ENCODE assay signal across 26 cellular contexts in genomic region chr18:7722955-7723354, GRCh38.
"Had no signal": no experiment of that assay in that cellular context is flagged by ENCODE, and none has a peak within 500 bp of the region (broad histone marks: within the 10 kb centered on the region; RNA-seq: fewer than 3 reads in every experiment).

No MANE protein-coding gene starts in this region.

- H3K9me3 ChIP-seq: gastrocnemius medialis, lower lobe of right lung, mucosa of descending colon, neutrophil, stomach, thyroid gland, upper lobe of right lung had no signal

- H3K27me3 Mint-ChIP-seq: activated CD4-positive, alpha-beta memory T cell treated with anti-CD3 and anti-CD28 coated beads for 36 hours; activated naive CD4-positive, alpha-beta T cell treated with anti-CD3 and anti-CD28 coated beads, Interleukin-2, amount 10 ng/mL, durations not matched to agents 7 days and 5 days; activated T-cell treated with anti-CD3 and anti-CD28 coated beads, Interleukin-2, amount 50 U/mL, for 24 hours; dendritic cell treated with granulocyte-macrophage colony-stimulating factor and Interleukin-4, amounts not matched to agents 40 ng/mL and 50 ng/mL, for 4 days; natural killer cell treated with Interleukin-12 subunit alpha and Interleukin-12 subunit beta and Interleukin-15 and Interleukin-18, amount 100 ng/mL, for 72 hours; stimulated activated naive B cell treated with anti-CD40 and anti-IgM and Interleukin-4, amounts not matched to agents 10 μg/mL and 1 μg/mL and 100 μg/mL, for 72 hours had no signal

- ATAC-seq: gastrocnemius medialis; left lung; lower lobe of right lung; mucosa of descending colon; natural killer cell treated with Interleukin-12 subunit alpha and Interleukin-12 subunit beta and Interleukin-15 and Interleukin-18, amount 100 ng/mL, for 72 hours; stimulated activated naive B cell treated with anti-CD40 and anti-IgM and Interleukin-4, amounts not matched to agents 10 μg/mL and 1 μg/mL and 100 μg/mL, for 72 hours; upper lobe of right lung had no signal

- H3K36me3 ChIP-seq: gastrocnemius medialis, left lung, lower lobe of right lung, neutrophil, stomach, thyroid gland, upper lobe of right lung had no signal

- H3K27me3 ChIP-seq: gastrocnemius medialis, hepatocyte, left lung, neutrophil, stomach, thyroid gland, upper lobe of right lung had no signal

- H3K27ac ChIP-seq: epithelial cell of prostate, hepatocyte, left lung, lower lobe of right lung, neutrophil, stomach, thyroid gland, upper lobe of right lung, VCaP had no signal

- DNase-seq: activated CD4-positive, alpha-beta memory T cell treated with anti-CD3 and anti-CD28 coated beads for 36 hours; activated CD4-positive, alpha-beta T cell treated with anti-CD3 and anti-CD28 coated beads for 4 hours; activated CD8-positive, alpha-beta memory T cell treated with anti-CD3 and anti-CD28 coated beads, Interleukin-2, amount 50 U/mL, for 4 hours; activated gamma-delta T cell; activated naive CD4-positive, alpha-beta T cell treated with anti-CD3 and anti-CD28 coated beads, Interleukin-2, amount 10 ng/mL, durations not matched to agents 7 days and 5 days; activated naive CD8-positive, alpha-beta T cell treated with anti-CD3 and anti-CD28 coated beads, Interleukin-2, amount 10 ng/mL, durations not matched to agents 7 days and 5 days; activated T-cell treated with anti-CD3 and anti-CD28 coated beads, Interleukin-2, amount 50 U/mL, for 24 hours; amniotic stem cell; caudate nucleus; gastrocnemius medialis; left lung; lower lobe of right lung; mucosa of descending colon; retina; stimulated activated CD4-positive, alpha-beta T cell treated with anti-CD3 and anti-CD28 coated beads, Interleukin-15, amount 100 ng/mL, for 24 hours; stimulated activated CD4-positive, alpha-beta T cell treated with anti-CD3 and anti-CD28 coated beads, Interleukin-2, amount 100 ng/mL, for 24 hours; stimulated activated naive B cell treated with anti-CD40 and anti-IgM and Interleukin-4, amounts not matched to agents 10 μg/mL and 1 μg/mL and 100 μg/mL, for 72 hours; stomach; thyroid gland; upper lobe of right lung had no signal

- H3K4me1 ChIP-seq: lower lobe of right lung had no signal

- H3K4me3 Mint-ChIP-seq: activated CD4-positive, alpha-beta memory T cell treated with anti-CD3 and anti-CD28 coated beads for 36 hours; activated naive CD4-positive, alpha-beta T cell treated with anti-CD3 and anti-CD28 coated beads, Interleukin-2, amount 10 ng/mL, durations not matched to agents 7 days and 5 days; activated naive CD8-positive, alpha-beta T cell treated with anti-CD3 and anti-CD28 coated beads, Interleukin-2, amount 10 ng/mL, durations not matched to agents 7 days and 5 days; activated T-cell treated with anti-CD3 and anti-CD28 coated beads, Interleukin-2, amount 50 U/mL, for 24 hours; dendritic cell treated with granulocyte-macrophage colony-stimulating factor and Interleukin-4, amounts not matched to agents 40 ng/mL and 50 ng/mL, for 4 days; natural killer cell treated with Interleukin-12 subunit alpha and Interleukin-12 subunit beta and Interleukin-15 and Interleukin-18, amount 100 ng/mL, for 72 hours; stimulated activated naive B cell treated with anti-CD40 and anti-IgM and Interleukin-4, amounts not matched to agents 10 μg/mL and 1 μg/mL and 100 μg/mL, for 72 hours had no signal

- H3K27ac Mint-ChIP-seq: activated CD4-positive, alpha-beta memory T cell treated with anti-CD3 and anti-CD28 coated beads for 36 hours; activated naive CD4-positive, alpha-beta T cell treated with anti-CD3 and anti-CD28 coated beads, Interleukin-2, amount 10 ng/mL, durations not matched to agents 7 days and 5 days; activated naive CD8-positive, alpha-beta T cell treated with anti-CD3 and anti-CD28 coated beads, Interleukin-2, amount 10 ng/mL, durations not matched to agents 7 days and 5 days; activated T-cell treated with anti-CD3 and anti-CD28 coated beads, Interleukin-2, amount 50 U/mL, for 24 hours; dendritic cell treated with granulocyte-macrophage colony-stimulating factor and Interleukin-4, amounts not matched to agents 40 ng/mL and 50 ng/mL, for 4 days; natural killer cell treated with Interleukin-12 subunit alpha and Interleukin-12 subunit beta and Interleukin-15 and Interleukin-18, amount 100 ng/mL, for 72 hours; stimulated activated naive B cell treated with anti-CD40 and anti-IgM and Interleukin-4, amounts not matched to agents 10 μg/mL and 1 μg/mL and 100 μg/mL, for 72 hours had no signal

- H3K4me3 ChIP-seq: gastrocnemius medialis, hepatocyte, left lung, lower lobe of right lung, mucosa of descending colon, stomach, thyroid gland, upper lobe of right lung had no signal

- H3K36me3 Mint-ChIP-seq: activated CD4-positive, alpha-beta memory T cell treated with anti-CD3 and anti-CD28 coated beads for 36 hours; activated naive CD4-positive, alpha-beta T cell treated with anti-CD3 and anti-CD28 coated beads, Interleukin-2, amount 10 ng/mL, durations not matched to agents 7 days and 5 days; activated naive CD8-positive, alpha-beta T cell treated with anti-CD3 and anti-CD28 coated beads, Interleukin-2, amount 10 ng/mL, durations not matched to agents 7 days and 5 days; natural killer cell treated with Interleukin-12 subunit alpha and Interleukin-12 subunit beta and Interleukin-15 and Interleukin-18, amount 100 ng/mL, for 72 hours; stimulated activated naive B cell treated with anti-CD40 and anti-IgM and Interleukin-4, amounts not matched to agents 10 μg/mL and 1 μg/mL and 100 μg/mL, for 72 hours had no signal

- H3K4me1 Mint-ChIP-seq: activated naive CD4-positive, alpha-beta T cell treated with anti-CD3 and anti-CD28 coated beads, Interleukin-2, amount 10 ng/mL, durations not matched to agents 7 days and 5 days; activated naive CD8-positive, alpha-beta T cell treated with anti-CD3 and anti-CD28 coated beads, Interleukin-2, amount 10 ng/mL, durations not matched to agents 7 days and 5 days; stimulated activated naive B cell treated with anti-CD40 and anti-IgM and Interleukin-4, amounts not matched to agents 10 μg/mL and 1 μg/mL and 100 μg/mL, for 72 hours had no signal
